12 cellular contexts compared by ENCODE assay signal in genomic region chr15:78906310-78906608, GRCh38. TPM values are rescaled to one million over a fixed set of nuclear protein-coding genes. Genes with fewer than 3 reads are reported as not detected.
A peak's percentile ranks its signal among the peaks of the same experiment; 100 is the strongest.
DNase-seq lines count a peak whose midpoint lies in the region; ATAC-seq and TF ChIP-seq lines count a peak whose summit lies in the region.
"Had no signal": no experiment of that assay in that cellular context is flagged by ENCODE, and none has a peak within 500 bp of the region (broad histone marks: within the 10 kb centered on the region; RNA-seq: fewer than 3 reads in every experiment).

No MANE protein-coding gene starts in this region.

- WGBS in aorta, 2 donors, result 14 to 18% methylated on average over 2 of the region's 2 CpGs

- ATAC-seq in Right ventricle myocardium inferior, result peak; percentile 61
- ATAC-seq in aorta (ENCODE audit: low FRiP score), result peak; percentile 65
- ATAC-seq in HG03025 (IDR thresholded peaks at IDR 0.05; ENCODE audit: low FRiP score, unreplicated experiment), result no peak
- no peak for ATAC-seq in GM21737 (IDR thresholded peaks at IDR 0.05; ENCODE audit: unreplicated experiment)
- ATAC-seq: naive thymus-derived CD8-positive, alpha-beta T cell had no signal

- in situ Hi-C loops in GM13976 (cut with MboI; ENCODE audit: low sequenced_read_pairs, unreplicated experiment), result loop anchor here (10.0 kb wide), 1 partner anchor 279 kb away; no protein-coding TSS in a partner anchor

- H3K4me3 ChIP-seq in left ventricle myocardium inferior (no peak overlapping the region), aorta (ENCODE audit: low read length in 2 of 2) (no peak overlapping the region)

- peaks cover 81% of the 10 kb centered on the region for H3K4me1 ChIP-seq in left ventricle myocardium inferior
- peaks cover 0 to 3% of the 10 kb centered on the region in 2 donors for H3K4me1 ChIP-seq in aorta (ENCODE audit: control insufficient read depth in 1 of 2, insufficient read depth in 2 of 2, low read length in 2 of 2)

- TF ChIP-seq CTCF in left ventricle myocardium inferior (IDR thresholded peaks at IDR 0.05; ENCODE audit: borderline replicate concordance) (no peak), GM13976 (IDR thresholded peaks at IDR 0.05; ENCODE audit: borderline replicate concordance, control extremely low read depth, extremely low read depth, insufficient read depth, missing control alignments) (no peak)

- DNase-seq in Right ventricle myocardium inferior (ENCODE audit: missing footprints), result no peak
- DNase-seq in left ventricle myocardium inferior, result no peak
- DNase-seq in amniotic stem cell (lab: John Stamatoyannopoulos, UW), result peak; percentile 43
- peak; percentile 72 for DNase-seq in hepatic stellate cell (ENCODE audit: low spot score)
- peak in 1 of 2 donors; percentile 71 for DNase-seq in aorta
- DNase-seq in GM13976 (ENCODE audit: low spot score), result no peak
- DNase-seq: endodermal cell; naive thymus-derived CD8-positive, alpha-beta T cell had no signal

- H3K36me3 ChIP-seq in left ventricle myocardium inferior, result peaks cover 72% of the 10 kb centered on the region
- peaks cover 4% of the 10 kb centered on the region in 2 donors for H3K36me3 ChIP-seq in aorta (ENCODE audit: control insufficient read depth in 1 of 2, insufficient read depth in 2 of 2, low read length in 1 of 2)

- H3K27me3 ChIP-seq in left ventricle myocardium inferior (ENCODE audit: low read depth) (no peaks in the 10 kb centered on the region), aorta (ENCODE audit: control insufficient read depth in 1 of 2, insufficient read depth in 2 of 2, low read length in 1 of 2) (no peaks in the 10 kb centered on the region)

- intact Hi-C loops in Right ventricle myocardium inferior (cut with DNase I), result no loop called here
- intact Hi-C loops in left ventricle myocardium inferior (cut with micrococcal nuclease), result no loop called here
- intact Hi-C loops in aorta (cut with DNase I), result loop anchor here in 1 of 2 donors (10.0 kb wide), 1 partner anchor 279 kb away; no protein-coding TSS in a partner anchor

- no peaks in the 10 kb centered on the region for H3K9me3 ChIP-seq in left ventricle myocardium inferior (replicated peaks)
- H3K9me3 ChIP-seq in aorta (ENCODE audit: control insufficient read depth, low read length), result no peaks in the 10 kb centered on the region

- H3K27ac ChIP-seq in left ventricle myocardium inferior (replicated peaks) (no peak overlapping the region), aorta (ENCODE audit: low read depth in 1 of 2, low read length in 2 of 2) (peak overlapping the region; percentile 18 to 66)
- H3K27ac ChIP-seq: C4-2B, KMS-11 had no signal

RNA-seq across cellular contexts. Expression of gene MORF4L1, which starts 33.6 kb away (rescaled TPM):
- total RNA-seq in Right ventricle myocardium inferior, result 333 TPM
- total RNA-seq in left ventricle myocardium inferior, result 310 TPM
- 100 to 1,000 TPM; 363 to 401 TPM for total RNA-seq in aorta
- polyA plus RNA-seq in aorta, result 100 to 1,000 TPM; 457 to 868 TPM

RNA-seq across cellular contexts. Expression of gene CTSH, which starts 38.6 kb away (rescaled TPM):
- total RNA-seq in Right ventricle myocardium inferior (67.8 TPM), left ventricle myocardium inferior (52.6 TPM), aorta (10 to 100 TPM; 41.0 to 89.7 TPM)
- polyA plus RNA-seq in aorta, result 100 to 1,000 TPM in 1 of 2 donors, 10 to 100 TPM in 1; 23.2 to 103 TPM

Comparison
In these comparisons a context has a peak if more than half of its experiments do, and no peak if none do; other contexts are left out.
1. ATAC-seq: peak in Right ventricle myocardium inferior (single experiment) and aorta (single experiment); none in HG03025 (single experiment) and GM21737 (single experiment).
2. DNase-seq: peak in amniotic stem cell (single experiment) and hepatic stellate cell (single experiment); none in Right ventricle myocardium inferior (single experiment), left ventricle myocardium inferior (single experiment) and GM13976 (single experiment).